8 cellular contexts compared by ENCODE assay signal in the genomic region with DNA sequence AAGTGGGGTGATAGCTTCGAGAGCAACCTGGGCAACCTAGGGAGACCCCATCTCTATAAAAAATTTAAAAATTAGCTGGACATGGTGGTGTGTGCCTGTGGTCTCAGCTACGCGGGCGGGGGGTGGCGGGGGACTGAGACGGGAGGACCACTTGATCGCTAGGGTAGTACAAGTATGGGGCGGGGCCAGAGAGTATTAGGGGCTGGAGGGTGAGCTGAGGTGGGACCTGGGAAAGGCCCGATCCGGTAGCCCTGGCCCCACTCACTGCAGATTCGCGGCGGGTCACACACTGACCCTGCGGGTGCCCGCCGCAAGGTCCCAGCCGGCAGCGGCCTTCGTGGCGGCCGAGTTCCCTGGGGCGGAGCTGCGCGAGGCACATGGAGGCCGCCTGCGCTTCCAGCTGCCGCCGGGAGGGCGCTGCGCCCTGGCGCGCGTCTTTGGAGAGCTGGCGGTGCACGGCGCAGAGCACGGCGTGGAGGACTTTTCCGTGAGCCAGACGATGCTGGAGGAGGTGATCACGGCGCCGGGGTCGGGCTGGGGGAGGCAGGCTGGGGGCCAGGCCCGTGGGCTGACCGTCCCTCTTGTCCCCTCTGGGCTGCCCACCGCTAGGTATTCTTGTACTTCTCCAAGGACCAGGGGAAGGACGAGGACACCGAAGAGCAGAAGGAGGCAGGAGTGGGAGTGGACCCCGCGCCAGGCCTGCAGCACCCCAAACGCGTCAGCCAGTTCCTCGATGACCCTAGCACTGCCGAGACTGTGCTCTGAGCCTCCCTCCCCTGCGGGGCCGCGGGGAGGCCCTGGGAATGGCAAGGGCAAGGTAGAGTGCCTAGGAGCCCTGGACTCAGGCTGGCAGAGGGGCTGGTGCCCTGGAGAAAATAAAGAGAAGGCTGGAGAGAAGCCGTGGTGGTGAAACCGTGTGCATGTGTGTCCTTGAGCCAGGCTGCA. TPM values are rescaled to one million over a fixed set of nuclear protein-coding genes. Genes with fewer than 3 reads are reported as not detected.
DNase-seq lines count a peak whose midpoint lies in the region; ATAC-seq and TF ChIP-seq lines count a peak whose summit lies in the region.

No MANE protein-coding gene starts in this region.

- peak; percentile 32 for DNase-seq in GM04504 (ENCODE audit: low read depth)
- peak; percentile 65 for DNase-seq in LoVo (ENCODE audit: low spot score)
- peak; percentile 58 to 63 for DNase-seq in activated CD4-positive, alpha-beta T cell treated with anti-CD3 and anti-CD28 coated beads for 24 hours (ENCODE audit: low read depth in 2 of 2)
- DNase-seq in dedifferentiated amniotic fluid mesenchymal stem cell (ENCODE audit: extremely low spot score) = peak; percentile 31
- peak; percentile 41 to 74 (median 59) for DNase-seq in stimulated activated naive CD4-positive, alpha-beta T cell (lab: John Stamatoyannopoulos, UW)

- H3K9me3 ChIP-seq in liver (ENCODE audit: control insufficient read depth in 4 of 4, low read length in 3 of 4) = no peaks in the 10 kb centered on the region

- H3K9ac ChIP-seq in liver (ENCODE audit: low read depth in 1 of 2, low read length in 2 of 2) = no peak overlapping the region

- peak in 1 of 2 donors; percentile 75 for TF ChIP-seq RAD21 in liver (IDR thresholded peaks at IDR 0.05)

- WGBS in liver = 11% methylated on average over 60 of the region's 60 CpGs

- H3K4me1 ChIP-seq in liver (ENCODE audit: control insufficient read depth in 4 of 4, insufficient read depth in 4 of 4, low read length in 3 of 4) = peaks cover 2 to 22% (median 11%) of the 10 kb centered on the region in 4 donors

- TF ChIP-seq CTCF in liver (IDR thresholded peaks at IDR 0.05; ENCODE audit: low read depth, low read length, missing input control) = peak; percentile 74

- no peak overlapping the region for H3K27ac ChIP-seq in liver (ENCODE audit: low read depth in 1 of 2, low read length in 2 of 2)

- TF ChIP-seq POLR2A in GM18505 (IDR thresholded peaks at IDR 0.05; ENCODE audit: borderline replicate concordance, extremely low read depth, insufficient read depth, insufficient read length) = no peak

- H3K4me3 ChIP-seq in liver (ENCODE audit: low read depth in 1 of 3, low read length in 3 of 3) = no peak overlapping the region

- H3K36me3 ChIP-seq in liver (ENCODE audit: control insufficient read depth in 4 of 4, insufficient read depth in 3 of 4, low read depth in 1 of 4, low read length in 3 of 4) = no peaks in the 10 kb centered on the region

- ATAC-seq in GM18505 (IDR thresholded peaks at IDR 0.05; ENCODE audit: unreplicated experiment) (no peak), GM21447 (IDR thresholded peaks at IDR 0.05; ENCODE audit: unreplicated experiment) (no peak)

- peaks cover 0 to 4% (median 1%) of the 10 kb centered on the region in 4 donors for H3K27me3 ChIP-seq in liver (ENCODE audit: control insufficient read depth in 4 of 4, insufficient read depth in 4 of 4, low read length in 3 of 4)

TF ChIP-seq in liver, 16 proteins besides CTCF, POLR2A, EP300 and RAD21:
- TF ChIP-seq HNF4A (conservative IDR thresholded peaks at IDR 0.05) (no peak), RXRA (IDR thresholded peaks at IDR 0.05) (no peak), YY1 (IDR thresholded peaks at IDR 0.05) (no peak), FOXA1 (IDR thresholded peaks at IDR 0.05) (no peak), EGR1 (IDR thresholded peaks at IDR 0.05; ENCODE audit: low read depth in 2 of 2) (no peak), GABPA (IDR thresholded peaks at IDR 0.05 in 1 of 2, conservative IDR thresholded peaks at IDR 0.05 in 1 of 2) (no peak), JUND (IDR thresholded peaks at IDR 0.05) (no peak), FOXA2 (IDR thresholded peaks at IDR 0.05) (no peak)
- TF ChIP-seq, protein P1, sequence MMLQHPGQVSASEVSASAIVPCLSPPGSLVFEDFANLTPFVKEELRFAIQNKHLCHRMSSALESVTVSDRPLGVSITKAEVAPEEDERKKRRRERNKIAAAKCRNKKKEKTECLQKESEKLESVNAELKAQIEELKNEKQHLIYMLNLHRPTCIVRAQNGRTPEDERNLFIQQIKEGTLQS (IDR thresholded peaks at IDR 0.05) = no peak
- TF ChIP-seq, protein P2, sequence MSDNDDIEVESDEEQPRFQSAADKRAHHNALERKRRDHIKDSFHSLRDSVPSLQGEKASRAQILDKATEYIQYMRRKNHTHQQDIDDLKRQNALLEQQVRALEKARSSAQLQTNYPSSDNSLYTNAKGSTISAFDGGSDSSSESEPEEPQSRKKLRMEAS (IDR thresholded peaks at IDR 0.05) = no peak
- TF ChIP-seq, protein P3, sequence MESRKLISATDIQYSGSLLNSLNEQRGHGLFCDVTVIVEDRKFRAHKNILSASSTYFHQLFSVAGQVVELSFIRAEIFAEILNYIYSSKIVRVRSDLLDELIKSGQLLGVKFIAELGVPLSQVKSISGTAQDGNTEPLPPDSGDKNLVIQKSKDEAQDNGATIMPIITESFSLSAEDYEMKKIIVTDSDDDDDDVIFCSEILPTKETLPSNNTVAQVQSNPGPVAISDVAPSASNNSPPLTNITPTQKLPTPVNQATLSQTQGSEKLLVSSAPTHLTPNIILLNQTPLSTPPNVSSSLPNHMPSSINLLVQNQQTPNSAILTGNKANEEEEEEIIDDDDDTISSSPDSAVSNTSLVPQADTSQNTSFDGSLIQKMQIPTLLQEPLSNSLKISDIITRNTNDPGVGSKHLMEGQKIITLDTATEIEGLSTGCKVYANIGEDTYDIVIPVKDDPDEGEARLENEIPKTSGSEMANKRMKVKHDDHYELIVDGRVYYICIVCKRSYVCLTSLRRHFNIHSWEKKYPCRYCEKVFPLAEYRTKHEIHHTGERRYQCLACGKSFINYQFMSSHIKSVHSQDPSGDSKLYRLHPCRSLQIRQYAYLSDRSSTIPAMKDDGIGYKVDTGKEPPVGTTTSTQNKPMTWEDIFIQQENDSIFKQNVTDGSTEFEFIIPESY (IDR thresholded peaks at IDR 0.05) = no peak

RNA-seq across cellular contexts. Expression of a gene that starts 2.0 kb away (rescaled TPM):
- 10 to 100 TPM; 13.6 to 27.5 TPM for total RNA-seq in liver
- 1 to 10 TPM; 3.3 to 5.8 TPM for polyA plus RNA-seq in liver

RNA-seq across cellular contexts. Expression of a gene that starts 25.0 kb away (rescaled TPM):
- total RNA-seq in liver = 10 to 100 TPM in 1 of 2 donors, 1 to 10 TPM in 1; 5.3 to 60.9 TPM
- 1 to 10 TPM; 3.0 to 4.4 TPM for polyA plus RNA-seq in liver

RNA-seq across cellular contexts. Expression of a gene that starts 30.2 kb away (rescaled TPM):
- 100 to 1,000 TPM in 1 of 2 donors, 10 to 100 TPM in 1; 51.8 to 168 TPM for total RNA-seq in liver
- polyA plus RNA-seq in liver = 100 to 1,000 TPM; 175 to 211 TPM

RNA-seq across cellular contexts. Expression of a gene that starts 38.5 kb away (rescaled TPM):
- 10 to 100 TPM; 31.0 to 38.4 TPM for total RNA-seq in liver
- 10 to 100 TPM; 10.1 to 22.6 TPM for polyA plus RNA-seq in liver

RNA-seq across cellular contexts. Expression of a gene that starts 38.9 kb away (rescaled TPM):
- total RNA-seq in liver = 100 to 1,000 TPM; 122 to 149 TPM
- polyA plus RNA-seq in liver = 100 to 1,000 TPM; 447 to 558 TPM
